Comparison of ENCODE assay signal across 8 cellular contexts in the genomic region with DNA sequence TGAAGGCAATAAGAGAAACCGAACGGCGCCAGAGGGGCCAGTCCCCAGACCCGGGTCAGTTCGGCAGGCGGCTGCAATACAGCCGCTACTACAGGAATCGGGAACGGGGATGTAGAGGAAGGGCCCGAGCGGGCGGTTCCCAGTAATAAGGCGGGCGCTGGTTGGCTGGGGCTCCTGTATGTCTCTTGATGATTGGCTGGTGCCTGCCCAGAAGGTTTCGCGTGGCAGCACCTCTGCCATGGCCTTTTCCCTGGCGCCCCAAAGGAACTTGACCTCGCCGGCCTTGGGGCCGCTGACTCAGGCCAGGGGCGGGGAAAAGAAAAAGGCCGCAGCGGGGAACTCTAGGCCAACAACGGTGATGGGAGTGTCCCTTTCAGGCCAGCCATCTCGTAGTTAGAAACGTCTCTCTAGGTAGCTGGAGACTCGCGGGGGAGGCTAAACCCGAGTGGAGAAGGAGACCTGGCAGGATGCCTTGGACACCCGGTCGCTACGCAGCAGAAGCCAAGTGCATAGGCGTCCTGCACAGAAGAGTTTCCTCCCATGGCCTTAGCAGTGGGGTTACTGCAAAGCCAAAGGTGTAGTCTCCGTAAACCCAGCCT. TPM values are rescaled to one million over a fixed set of nuclear protein-coding genes. Genes with fewer than 3 reads are reported as not detected.
DNase-seq lines count a peak whose midpoint lies in the region; ATAC-seq and TF ChIP-seq lines count a peak whose summit lies in the region.

A gene with protein sequence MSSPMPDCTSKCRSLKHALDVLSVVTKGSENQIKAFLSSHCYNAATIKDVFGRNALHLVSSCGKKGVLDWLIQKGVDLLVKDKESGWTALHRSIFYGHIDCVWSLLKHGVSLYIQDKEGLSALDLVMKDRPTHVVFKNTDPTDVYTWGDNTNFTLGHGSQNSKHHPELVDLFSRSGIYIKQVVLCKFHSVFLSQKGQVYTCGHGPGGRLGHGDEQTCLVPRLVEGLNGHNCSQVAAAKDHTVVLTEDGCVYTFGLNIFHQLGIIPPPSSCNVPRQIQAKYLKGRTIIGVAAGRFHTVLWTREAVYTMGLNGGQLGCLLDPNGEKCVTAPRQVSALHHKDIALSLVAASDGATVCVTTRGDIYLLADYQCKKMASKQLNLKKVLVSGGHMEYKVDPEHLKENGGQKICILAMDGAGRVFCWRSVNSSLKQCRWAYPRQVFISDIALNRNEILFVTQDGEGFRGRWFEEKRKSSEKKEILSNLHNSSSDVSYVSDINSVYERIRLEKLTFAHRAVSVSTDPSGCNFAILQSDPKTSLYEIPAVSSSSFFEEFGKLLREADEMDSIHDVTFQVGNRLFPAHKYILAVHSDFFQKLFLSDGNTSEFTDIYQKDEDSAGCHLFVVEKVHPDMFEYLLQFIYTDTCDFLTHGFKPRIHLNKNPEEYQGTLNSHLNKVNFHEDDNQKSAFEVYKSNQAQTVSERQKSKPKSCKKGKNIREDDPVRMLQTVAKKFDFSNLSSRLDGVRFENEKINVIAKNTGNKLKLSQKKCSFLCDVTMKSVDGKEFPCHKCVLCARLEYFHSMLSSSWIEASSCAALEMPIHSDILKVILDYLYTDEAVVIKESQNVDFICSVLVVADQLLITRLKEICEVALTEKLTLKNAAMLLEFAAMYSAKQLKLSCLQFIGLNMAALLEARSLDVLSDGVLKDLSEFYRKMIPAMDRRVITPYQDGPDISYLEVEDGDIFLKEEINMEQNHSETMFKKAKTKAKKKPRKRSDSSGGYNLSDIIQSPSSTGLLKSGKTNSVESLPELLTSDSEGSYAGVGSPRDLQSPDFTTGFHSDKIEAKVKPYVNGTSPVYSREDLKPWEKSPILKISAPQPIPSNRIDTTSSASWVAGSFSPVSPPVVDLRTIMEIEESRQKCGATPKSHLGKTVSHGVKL (N-terminal part only) (minus strand): TSS at position 111 of the 599 bp plus-strand sequence. CDS start 7,258 bp downstream, outside the sequence.

- H3K79me1 ChIP-seq in mesenchymal stem cell (replicated peaks; ENCODE audit: low read length, poor library complexity, severe bottlenecking): no peaks in the 10 kb centered on the region

- H2BK12ac ChIP-seq in mesenchymal stem cell (ENCODE audit: low read length in 2 of 2): peak within 1 kb of the TSS; percentile 93 to 96

- H3K27me3 Mint-ChIP-seq in effector memory CD8-positive, alpha-beta T cell: no peaks in the 10 kb centered on the region

- peak within 1 kb of the TSS; percentile 99 for H3K27ac Mint-ChIP-seq in effector memory CD8-positive, alpha-beta T cell

- peak within 1 kb of the TSS; percentile 94 for H2AFZ ChIP-seq in mesenchymal stem cell (ENCODE audit: low read depth, low read length)

- CTCF ChIA-PET in activated CD8-positive, alpha-beta memory T cell treated with anti-CD3 and anti-CD28 coated beads for 36 hours (lab: Charles Lee): interaction anchor here (2.7 kb wide), 1 partner anchor 819 kb away, joined by 13 read pairs; a partner anchor contains a TSS

- H4K91ac ChIP-seq in mesenchymal stem cell (ENCODE audit: low read length): peak within 1 kb of the TSS; percentile 89

- H3K9me3 Mint-ChIP-seq in effector memory CD8-positive, alpha-beta T cell: no peaks in the 10 kb centered on the region

- peak within 1 kb of the TSS; percentile 66 to 99 for H3K4ac ChIP-seq in mesenchymal stem cell (ENCODE audit: low read depth in 1 of 2, low read length in 2 of 2)

- peak within 1 kb of the TSS; percentile 95 to 96 for H3K4me3 Mint-ChIP-seq in effector memory CD8-positive, alpha-beta T cell

- H3K23ac ChIP-seq in mesenchymal stem cell (ENCODE audit: low read length in 2 of 2): peak within 1 kb of the TSS in 1 of 2 experiments; percentile 72

- H3K4me1 Mint-ChIP-seq in effector memory CD8-positive, alpha-beta T cell (ENCODE audit: low read depth in 2 of 2): peaks cover 21 to 37% of the 10 kb centered on the region in 2 donors

- H2BK120ac ChIP-seq in mesenchymal stem cell (ENCODE audit: low read depth, low read length): peak within 1 kb of the TSS; percentile 3

- peak within 1 kb of the TSS; percentile 92 to 93 for H3K4me3 ChIP-seq in mesenchymal stem cell (ENCODE audit: insufficient read depth in 1 of 2, low read depth in 1 of 2, low read length in 2 of 2)

- peak within 1 kb of the TSS; percentile 87 for H2BK5ac ChIP-seq in mesenchymal stem cell (ENCODE audit: low read depth, low read length, poor library complexity, severe bottlenecking)

- H3K9me3 ChIP-seq in mesenchymal stem cell (ENCODE audit: control insufficient read depth, low read length): no peaks in the 10 kb centered on the region

- no peaks in the 10 kb centered on the region for H3K27me3 ChIP-seq in mesenchymal stem cell (ENCODE audit: control insufficient read depth in 1 of 2, insufficient read depth in 1 of 2, low read length in 2 of 2)

- 2% methylated on average over 34 of the region's 34 CpGs for WGBS in mesenchymal stem cell

- H4K8ac ChIP-seq in mesenchymal stem cell (ENCODE audit: low read length): peak within 1 kb of the TSS; percentile 99

- peaks cover 0 to 13% of the 10 kb centered on the region in 2 experiments for H3K36me3 ChIP-seq in mesenchymal stem cell (ENCODE audit: control insufficient read depth in 1 of 2, insufficient read depth in 2 of 2, low read depth in 1 of 2, low read length in 2 of 2)

- TF ChIP-seq CTCF in GM20000 (IDR thresholded peaks at IDR 0.05; ENCODE audit: extremely low read depth, missing control alignments): no peak

- H3K4me2 ChIP-seq in mesenchymal stem cell (ENCODE audit: low read length, poor library complexity, severe bottlenecking): peak within 1 kb of the TSS; percentile 74

- H3K9ac ChIP-seq in mesenchymal stem cell (ENCODE audit: low read length): peak within 1 kb of the TSS; percentile 99

- H3K18ac ChIP-seq in mesenchymal stem cell (ENCODE audit: low read depth in 1 of 2, low read length in 2 of 2): peak within 1 kb of the TSS; percentile 94 to 97

- peaks cover 29% of the 10 kb centered on the region for H3K36me3 Mint-ChIP-seq in effector memory CD8-positive, alpha-beta T cell (ENCODE audit: insufficient read depth)

- H3K14ac ChIP-seq in mesenchymal stem cell (ENCODE audit: low read length in 2 of 2): peak within 1 kb of the TSS in 1 of 2 experiments; percentile 71

- peak; percentile 92 for ATAC-seq in effector memory CD8-positive, alpha-beta T cell (replicated peaks)

- peak within 1 kb of the TSS; percentile 14 for H2AK5ac ChIP-seq in mesenchymal stem cell (ENCODE audit: low read length, severe bottlenecking)

- H3K4me1 ChIP-seq in mesenchymal stem cell (ENCODE audit: control insufficient read depth, insufficient read depth, low read depth, low read length): peaks cover 9% of the 10 kb centered on the region

- POLR2A ChIA-PET in activated CD8-positive, alpha-beta memory T cell treated with anti-CD3 and anti-CD28 coated beads for 36 hours (lab: Charles Lee): interaction anchor here (0.7 to 1.2 kb wide), 2 partner anchors 645 to 817 kb away, joined by 4 to 6 read pairs; a partner anchor contains a TSS

- DNase-seq in CMK (ENCODE audit: low read depth) (peak; percentile 74), GM20000 (ENCODE audit: low spot score) (peak; percentile 94), HT-29 (ENCODE audit: low spot score) (peak; percentile 94), NOMO-1 (lab: John Stamatoyannopoulos, UW; ENCODE audit: unreplicated experiment in 2 of 2) (peak; percentile 90 to 95), mesenchymal stem cell (peak; percentile 96)
- peak; percentile 88 to 98 (median 94) for DNase-seq in effector memory CD8-positive, alpha-beta T cell
- DNase-seq in stimulated activated CD8-positive, alpha-beta memory T cell treated with anti-CD3 and anti-CD28 coated beads, Interleukin-15, amount 100 ng/mL, for 1 hour (ENCODE audit: low read depth): peak; percentile 85

- H2BK15ac ChIP-seq in mesenchymal stem cell (ENCODE audit: low read depth, poor library complexity, severe bottlenecking): peak within 1 kb of the TSS; percentile 65

- peak within 1 kb of the TSS; percentile 94 for H3K27ac ChIP-seq in mesenchymal stem cell (ENCODE audit: low read length, poor library complexity, severe bottlenecking)

RNA-seq across cellular contexts. Expression of the gene that starts here (rescaled TPM):
- total RNA-seq in HT-29 (2014; rRNA removed; shearing (Covaris generic)): 11.3 and 14.5 TPM in 2 replicates
- total RNA-seq in activated CD8-positive, alpha-beta memory T cell treated with anti-CD3 and anti-CD28 coated beads for 36 hours: 10 to 100 TPM; 26.1 to 26.6 TPM
- polyA plus RNA-seq in mesenchymal stem cell (2013, experiment 1 of 2): 19.3 TPM
- 20.0 TPM for polyA plus RNA-seq in mesenchymal stem cell (2013, experiment 2 of 2)

Comparison
In these comparisons a context has a peak if more than half of its experiments do, and no peak if none do; other contexts are left out.
1. Peak in every context shown above with its lines: DNase-seq, ATAC-seq, H3K4me3 ChIP-seq and H3K27ac ChIP-seq.